Comparison of ENCODE assay signal across 8 cellular contexts in genomic region chr7:6614941-6615737, GRCh38. TPM values are rescaled to one million over a fixed set of nuclear protein-coding genes. Genes with fewer than 3 reads are reported as not detected.
A peak's percentile ranks its signal among the peaks of the same experiment; 100 is the strongest.
DNase-seq lines count a peak whose midpoint lies in the region; ATAC-seq and TF ChIP-seq lines count a peak whose summit lies in the region.

TSS of gene ZNF853 (plus strand) at chr7:6615610. CDS start at chr7:6616175, 565 bp downstream.

- CTCF ChIA-PET in WTC11 (lab: Charles Lee) (no interaction called here), OCI-LY7 (lab: Charles Lee; ENCODE audit: unreplicated experiment) (no interaction called here)

- H3K27ac Mint-ChIP-seq in GM23338 (no peak within 1 kb of the TSS), WTC11 (peak within 1 kb of the TSS; percentile 28), neural progenitor cell (peak within 1 kb of the TSS; percentile 12)

- no peaks in the 10 kb centered on the region; the same call in 2 of the 3 replicates for H3K9me3 Mint-ChIP-seq in GM23338
- H3K9me3 Mint-ChIP-seq in WTC11: no peaks in the 10 kb centered on the region
- H3K9me3 Mint-ChIP-seq in neural progenitor cell: no peaks in the 10 kb centered on the region

- H3K36me3 Mint-ChIP-seq in GM23338 (ENCODE audit: low read depth): peaks cover 9% of the 10 kb centered on the region
- H3K36me3 Mint-ChIP-seq in WTC11: no peaks in the 10 kb centered on the region
- peaks cover 7% of the 10 kb centered on the region for H3K36me3 Mint-ChIP-seq in neural progenitor cell

- intact Hi-C loops in OCI-LY7 (cut with micrococcal nuclease; ENCODE audit: unreplicated experiment): no loop called here

- peak within 1 kb of the TSS; percentile 68 for H3K9ac ChIP-seq in neural progenitor cell

- POLR2A ChIA-PET in WTC11 (lab: Charles Lee) (no interaction called here), OCI-LY7 (lab: Charles Lee) (no interaction called here)

- DNase-seq in GM23338 (ENCODE audit: low spot score): peak; percentile 64
- DNase-seq in WTC11 (ENCODE audit: low spot score): peak; percentile 54
- no peak for DNase-seq in fibroblast of pulmonary artery (ENCODE audit: low read depth)
- DNase-seq in neural progenitor cell (ENCODE audit: low spot score): peak; percentile 77
- DNase-seq in OCI-LY7 (ENCODE audit: low spot score): no peak
- DNase-seq in stimulated activated CD4-positive, alpha-beta T cell treated with anti-CD3 and anti-CD28 coated beads, Interleukin-4, amount 100 ng/mL, for 24 hours: no peak

- H4K20me1 ChIP-seq in GM23338 (replicated peaks; ENCODE audit: insufficient read depth): no peaks in the 10 kb centered on the region
- H4K20me1 ChIP-seq in neural progenitor cell (ENCODE audit: low read depth): no peaks in the 10 kb centered on the region
- H4K20me1 ChIP-seq in OCI-LY7 (ENCODE audit: insufficient read depth, low read length): no peaks in the 10 kb centered on the region

- peak within 1 kb of the TSS; percentile 87 for H3K4me2 ChIP-seq in GM23338
- peak within 1 kb of the TSS; percentile 100 for H3K4me2 ChIP-seq in neural progenitor cell
- no peak within 1 kb of the TSS for H3K4me2 ChIP-seq in OCI-LY7 (ENCODE audit: low read length)

- H3K9me2 ChIP-seq in GM23338 (ENCODE audit: insufficient read depth) (no peaks in the 10 kb centered on the region), OCI-LY7 (ENCODE audit: insufficient read depth, low read length) (no peaks in the 10 kb centered on the region)

- H3F3A ChIP-seq in GM23338 (replicated peaks; ENCODE audit: low read depth) (no peaks in the 10 kb centered on the region), neural progenitor cell (ENCODE audit: low read depth) (peaks cover 19% of the 10 kb centered on the region)

- H3K79me2 ChIP-seq in GM23338 (replicated peaks; ENCODE audit: insufficient read depth) (no peaks in the 10 kb centered on the region), neural progenitor cell (ENCODE audit: low read depth) (no peaks in the 10 kb centered on the region), OCI-LY7 (ENCODE audit: insufficient read depth, low read depth, low read length) (no peaks in the 10 kb centered on the region)

- no peaks in the 10 kb centered on the region for H3K27me3 ChIP-seq in GM23338 (ENCODE audit: insufficient read depth)
- H3K27me3 ChIP-seq in neural progenitor cell: no peaks in the 10 kb centered on the region

- H3K27me3 Mint-ChIP-seq in GM23338 (ENCODE audit: insufficient read depth, low read depth, poor library complexity): peaks cover 18% of the 10 kb centered on the region
- H3K27me3 Mint-ChIP-seq in WTC11 (ENCODE audit: low read depth): peaks cover 5% of the 10 kb centered on the region; the same call in 1 of the 2 replicates
- peaks cover 10% of the 10 kb centered on the region for H3K27me3 Mint-ChIP-seq in neural progenitor cell (ENCODE audit: insufficient read depth, low read depth)

- H3K27ac ChIP-seq in GM23338 (ENCODE audit: low read depth) (no peak within 1 kb of the TSS), neural progenitor cell (no peak within 1 kb of the TSS), OCI-LY7 (ENCODE audit: low read depth, low read length, poor library complexity, severe bottlenecking) (no peak within 1 kb of the TSS)

- H3K4me1 ChIP-seq in GM23338 (ENCODE audit: insufficient read depth) (peaks cover 13% of the 10 kb centered on the region), neural progenitor cell (peaks cover 8% of the 10 kb centered on the region), OCI-LY7 (ENCODE audit: insufficient read depth, low read length, poor library complexity, severe bottlenecking) (peaks cover 7% of the 10 kb centered on the region)

- ATAC-seq in GM23338 (peak; percentile 73), WTC11 (peak; percentile 62), GM18520 (IDR thresholded peaks at IDR 0.05; ENCODE audit: unreplicated experiment) (no peak), GM18867 (IDR thresholded peaks at IDR 0.05; ENCODE audit: unreplicated experiment) (no peak)

- no peaks in the 10 kb centered on the region for H3K36me3 ChIP-seq in GM23338 (ENCODE audit: insufficient read depth)
- no peaks in the 10 kb centered on the region for H3K36me3 ChIP-seq in neural progenitor cell
- no peaks in the 10 kb centered on the region for H3K36me3 ChIP-seq in OCI-LY7 (ENCODE audit: insufficient read depth, low read length)

- H2AFZ ChIP-seq in GM23338 (peak within 1 kb of the TSS; percentile 94; the same call in 1 of the 2 replicates), neural progenitor cell (replicated peaks) (peak within 1 kb of the TSS; percentile 100), OCI-LY7 (ENCODE audit: low read length) (no peak within 1 kb of the TSS)

- peaks cover 14% of the 10 kb centered on the region for H3K4me1 Mint-ChIP-seq in GM23338
- peaks cover 12% of the 10 kb centered on the region for H3K4me1 Mint-ChIP-seq in WTC11
- H3K4me1 Mint-ChIP-seq in neural progenitor cell: peaks cover 9% of the 10 kb centered on the region

- H3K9me3 ChIP-seq in neural progenitor cell (ENCODE audit: low read depth) (no peaks in the 10 kb centered on the region), OCI-LY7 (ENCODE audit: low read length) (no peaks in the 10 kb centered on the region)

- TF ChIP-seq CTCF in GM23338 (conservative IDR thresholded peaks at IDR 0.05; ENCODE audit: low read depth in 2 of 2): no peak
- TF ChIP-seq CTCF in WTC11 (IDR thresholded peaks at IDR 0.05): no peak
- no peak for TF ChIP-seq CTCF in fibroblast of pulmonary artery (IDR thresholded peaks at IDR 0.05; ENCODE audit: low read length, missing control alignments)
- peak; percentile 6 for TF ChIP-seq CTCF in neural progenitor cell (IDR thresholded peaks at IDR 0.05)
- no peak for TF ChIP-seq CTCF in OCI-LY7 (conservative IDR thresholded peaks at IDR 0.05; ENCODE audit: low read length)

- H3K4me3 ChIP-seq in GM23338 (peak within 1 kb of the TSS; percentile 83), fibroblast of pulmonary artery (replicated peaks; ENCODE audit: low read depth, low read length) (peak within 1 kb of the TSS; percentile 43), neural progenitor cell (peak within 1 kb of the TSS; percentile 95), OCI-LY7 (ENCODE audit: low read depth, low read length, poor library complexity, severe bottlenecking) (no peak within 1 kb of the TSS)

- H3K4me3 Mint-ChIP-seq in GM23338 (peak within 1 kb of the TSS; percentile 79), WTC11 (peak within 1 kb of the TSS; percentile 76), neural progenitor cell (peak within 1 kb of the TSS; percentile 86)

- BruUV-seq in OCI-LY7 (replicated peaks; lab: Mats Ljungman, UMichigan): no TSS peak

TF ChIP-seq in GM23338, 12 proteins besides CTCF, POLR2A, EP300 and RAD21 (continues in another document):
- no peak for TF ChIP-seq EZH2phosphoT487 (IDR thresholded peaks at IDR 0.05; ENCODE audit: unreplicated experiment)

TF ChIP-seq in WTC11, 78 proteins besides CTCF, POLR2A, EP300 and RAD21 (continues in another document):
- TF ChIP-seq FOXP1 (CRISPR knock-in tag; IDR thresholded peaks at IDR 0.05; ENCODE audit: borderline replicate concordance) (peak; percentile 75; the same call in 1 of the 2 replicates), IRF2 (CRISPR knock-in tag; IDR thresholded peaks at IDR 0.05; ENCODE audit: borderline replicate concordance, low read depth) (no peak), EMX1 (CRISPR knock-in tag; IDR thresholded peaks at IDR 0.05) (no peak), TP53 (CRISPR knock-in tag; IDR thresholded peaks at IDR 0.05) (peak; percentile 21; the same call in 1 of the 2 replicates), OVOL2 (CRISPR knock-in tag; IDR thresholded peaks at IDR 0.05; ENCODE audit: borderline replicate concordance) (no peak), USF1 (CRISPR knock-in tag; IDR thresholded peaks at IDR 0.05) (no peak), CBFB (CRISPR knock-in tag; IDR thresholded peaks at IDR 0.05; ENCODE audit: low read depth) (peak; percentile 50; the same call in 1 of the 2 replicates), ZNF423 (CRISPR knock-in tag; IDR thresholded peaks at IDR 0.05) (peak; percentile 79), HMGXB4 (CRISPR knock-in tag; IDR thresholded peaks at IDR 0.05) (peak; percentile 21; the same call in 1 of the 2 replicates), ZBTB21 (CRISPR knock-in tag; IDR thresholded peaks at IDR 0.05; ENCODE audit: borderline replicate concordance) (0 out of 2 replicates have a peak, but pooled peaks have one; percentile 54), SMAD4 (CRISPR knock-in tag; IDR thresholded peaks at IDR 0.05) (peak; percentile 77; the same call in 1 of the 2 replicates), MYBL2 (CRISPR knock-in tag; IDR thresholded peaks at IDR 0.05) (peak; percentile 7; the same call in 1 of the 2 replicates), ZNF219 (CRISPR knock-in tag; IDR thresholded peaks at IDR 0.05; ENCODE audit: borderline replicate concordance) (no peak), MAX (CRISPR knock-in tag; IDR thresholded peaks at IDR 0.05) (peak; percentile 55; the same call in 1 of the 2 replicates)

RNA-seq across cellular contexts. Expression of gene ZNF853, which starts in this region (rescaled TPM):
- 8.9 and 9.8 TPM in 2 replicates for total RNA-seq in GM23338 (2014; rRNA removed; shearing (Covaris generic))
- 0.32 and 0.78 TPM in 2 replicates for polyA plus RNA-seq in GM23338 (2016; fragmentation: Nextera tagmentation; extraction: Ambion mirVana)
- 7.7 to 8.0 TPM (median 8.0 TPM) in 3 replicates for total RNA-seq in WTC11 (2021)
- 6.2 and 8.2 TPM in 2 replicates for total RNA-seq in neural progenitor cell (ENCODE audit: low replicate concordance)
- total RNA-seq in OCI-LY7 (2014; rRNA removed; shearing (Covaris generic)): 0.60 and 0.77 TPM in 2 replicates
- 0.48 and 0.55 TPM in 2 replicates for total RNA-seq in OCI-LY7 (2022)

Comparison
In these comparisons a context has a peak if more than half of its experiments do, and no peak if none do; other contexts are left out.
1. ATAC-seq: peak in GM23338 (single experiment) and WTC11 (single experiment); none in GM18520 (single experiment) and GM18867 (single experiment).
2. DNase-seq: peak in GM23338 (single experiment), WTC11 (single experiment) and neural progenitor cell (single experiment); none in fibroblast of pulmonary artery (single experiment), OCI-LY7 (single experiment) and stimulated activated CD4-positive, alpha-beta T cell treated with anti-CD3 and anti-CD28 coated beads, Interleukin-4, amount 100 ng/mL, for 24 hours (single experiment).
3. Peak in every context shown above with its lines, with median percentiles within 50 percentile points of each other: H3K4me3 Mint-ChIP-seq.